Comparison of ENCODE assay signal across 1 cellular context in genomic region chr16:1430759-1431496, GRCh38.
TF ChIP-seq lines count a peak whose summit lies in the region.

PERCC1 (plus strand) TSS chr16:1431078; CDS start chr16:1432594, 1,516 bp downstream.

TF ChIP-seq in HepG2, 621 proteins besides CTCF, POLR2A, EP300 and RAD21 (continued from another document and continues in another):
- TF ChIP-seq ZBTB46 (CRISPR knock-in tag; IDR thresholded peaks at IDR 0.05; ENCODE audit: borderline replicate concordance) (0 out of 2 replicates have a peak, but pooled peaks have one; percentile 57), MLX (CRISPR knock-in tag; IDR thresholded peaks at IDR 0.05) (peak; percentile 25; the same call in 1 of the 2 replicates), PAXIP1 (CRISPR knock-in tag; conservative IDR thresholded peaks at IDR 0.05) (peak; percentile 87), SNAPC2 (CRISPR knock-in tag; IDR thresholded peaks at IDR 0.05) (no peak), ZFP1 (CRISPR knock-in tag; IDR thresholded peaks at IDR 0.05) (0 out of 2 replicates have a peak, but pooled peaks have one; percentile 31), ZNF772 (CRISPR knock-in tag; IDR thresholded peaks at IDR 0.05) (peak; percentile 80; the same call in 1 of the 2 replicates), YEATS4 (CRISPR knock-in tag; IDR thresholded peaks at IDR 0.05; ENCODE audit: borderline replicate concordance) (peak; percentile 56; the same call in 1 of the 2 replicates), YY1 (IDR thresholded peaks at IDR 0.05; ENCODE audit: insufficient read depth, insufficient replicate concordance, low read depth, low read length) (peak; percentile 35), ZNF124 (CRISPR knock-in tag; IDR thresholded peaks at IDR 0.05) (peak; percentile 68; the same call in 1 of the 2 replicates), ZNF44 (CRISPR knock-in tag; IDR thresholded peaks at IDR 0.05) (0 out of 2 replicates have a peak, but pooled peaks have one; percentile 57), ZNF605 (CRISPR knock-in tag; IDR thresholded peaks at IDR 0.05) (no peak), RARA (CRISPR knock-in tag; IDR thresholded peaks at IDR 0.05) (peak; percentile 72), ZNF276 (CRISPR knock-in tag; IDR thresholded peaks at IDR 0.05; ENCODE audit: low read depth) (0 out of 2 replicates have a peak, but pooled peaks have one; percentile 63), HNF1B (CRISPR knock-in tag; IDR thresholded peaks at IDR 0.05) (peak; percentile 69), HDAC2 (CRISPR knock-in tag; IDR thresholded peaks at IDR 0.05) (peak; percentile 86), ZSCAN21 (CRISPR knock-in tag; IDR thresholded peaks at IDR 0.05; ENCODE audit: borderline replicate concordance) (0 out of 2 replicates have a peak, but pooled peaks have one; percentile 29), KAT7 (CRISPR knock-in tag; IDR thresholded peaks at IDR 0.05; ENCODE audit: borderline replicate concordance) (no peak), CSRNP1 (CRISPR knock-in tag; IDR thresholded peaks at IDR 0.05) (0 out of 2 replicates have a peak, but pooled peaks have one; percentile 18), SMC3 (IDR thresholded peaks at IDR 0.05; ENCODE audit: low read length) (peak; percentile 21; the same call in 1 of the 2 replicates), ZNF703 (CRISPR knock-in tag; IDR thresholded peaks at IDR 0.05; ENCODE audit: borderline replicate concordance) (no peak; the same call in 1 of the 2 replicates), ZNF343 (CRISPR knock-in tag; IDR thresholded peaks at IDR 0.05) (no peak), SMARCC2 (IDR thresholded peaks at IDR 0.05) (no peak), SKI (IDR thresholded peaks at IDR 0.05; ENCODE audit: partially characterized antibody) (peak; percentile 89), PHF21A (CRISPR knock-in tag; IDR thresholded peaks at IDR 0.05) (peak; percentile 85), SOX5 (CRISPR knock-in tag; IDR thresholded peaks at IDR 0.05; ENCODE audit: borderline replicate concordance) (peak; percentile 86), GFI1 (CRISPR knock-in tag; IDR thresholded peaks at IDR 0.05; ENCODE audit: borderline replicate concordance) (peak; percentile 64; the same call in 1 of the 2 replicates), PPARG (CRISPR knock-in tag; conservative IDR thresholded peaks at IDR 0.05) (peak; percentile 63; the same call in 1 of the 2 replicates), DMTF1 (CRISPR knock-in tag; IDR thresholded peaks at IDR 0.05) (no peak), AKNA (CRISPR knock-in tag; IDR thresholded peaks at IDR 0.05; ENCODE audit: borderline replicate concordance) (no peak), MTERF4 (CRISPR knock-in tag; IDR thresholded peaks at IDR 0.05) (0 out of 2 replicates have a peak, but pooled peaks have one; percentile 41), SNRNP70 (IDR thresholded peaks at IDR 0.05; ENCODE audit: low read depth, low read length) (no peak), NR2F6 (IDR thresholded peaks at IDR 0.05) (peak; percentile 44; the same call in 1 of the 2 replicates), NR2F6 (CRISPR knock-in tag; IDR thresholded peaks at IDR 0.05) (peak; percentile 67; the same call in 1 of the 2 replicates), GPBP1L1 (CRISPR knock-in tag; IDR thresholded peaks at IDR 0.05) (no peak)
